In the genomic region with DNA sequence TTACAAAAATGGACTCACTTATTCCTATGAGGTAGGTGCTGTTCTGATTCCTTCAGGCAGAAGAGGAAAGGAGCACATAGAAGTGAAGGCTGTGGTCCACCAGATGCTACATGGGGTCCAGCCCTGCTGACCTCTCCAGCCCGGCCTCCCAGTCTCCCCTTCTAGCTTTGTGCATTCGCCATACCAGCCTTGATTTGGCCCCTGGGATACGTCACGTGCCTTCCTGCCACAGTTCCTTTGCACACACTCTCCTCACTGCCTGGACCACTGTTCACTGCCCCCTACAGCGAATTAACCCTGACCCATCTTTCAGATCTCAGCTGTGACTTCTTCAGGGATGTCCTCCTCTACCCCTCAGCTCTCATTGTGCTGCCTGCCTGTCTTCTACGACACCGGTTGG, we compare ENCODE assay signal across 2 cellular contexts.
A peak's percentile ranks its signal among the peaks of the same experiment; 100 is the strongest.
TF ChIP-seq lines count a peak whose summit lies in the region.

No MANE protein-coding gene starts in this region.

TF ChIP-seq in HEK293, 187 proteins besides CTCF, POLR2A, EP300 and RAD21:
- TF ChIP-seq ZNF692 (tag by site-specific recombination; IDR thresholded peaks at IDR 0.05), result no peak
- TF ChIP-seq ZNF623 (tag by site-specific recombination; IDR thresholded peaks at IDR 0.05), result peak; percentile 70

TF ChIP-seq in H1, 55 proteins besides CTCF, POLR2A, EP300 and RAD21 (continued from another document):
- TF ChIP-seq, protein P1, sequence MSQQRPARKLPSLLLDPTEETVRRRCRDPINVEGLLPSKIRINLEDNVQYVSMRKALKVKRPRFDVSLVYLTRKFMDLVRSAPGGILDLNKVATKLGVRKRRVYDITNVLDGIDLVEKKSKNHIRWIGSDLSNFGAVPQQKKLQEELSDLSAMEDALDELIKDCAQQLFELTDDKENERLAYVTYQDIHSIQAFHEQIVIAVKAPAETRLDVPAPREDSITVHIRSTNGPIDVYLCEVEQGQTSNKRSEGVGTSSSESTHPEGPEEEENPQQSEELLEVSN (IDR thresholded peaks at IDR 0.05), result no peak
- no peak for TF ChIP-seq SP4 (IDR thresholded peaks at IDR 0.05; ENCODE audit: low read length)
- TF ChIP-seq NRF1 (IDR thresholded peaks at IDR 0.05; ENCODE audit: low read depth, low read length), result no peak
- no peak for TF ChIP-seq RNF2 (IDR thresholded peaks at IDR 0.05; ENCODE audit: borderline replicate concordance, low read depth, low read length, missing control alignments, poor library complexity, severe bottlenecking)
- no peak for TF ChIP-seq RBBP5 (IDR thresholded peaks at IDR 0.05; ENCODE audit: borderline replicate concordance, low read depth, low read length)
- TF ChIP-seq HDAC6 (IDR thresholded peaks at IDR 0.05; ENCODE audit: low read depth, low read length), result no peak
- TF ChIP-seq MAX (IDR thresholded peaks at IDR 0.05), result no peak
- TF ChIP-seq TAF7 (optimal IDR thresholded peaks at IDR 0.05; ENCODE audit: borderline replicate concordance, low read depth, low read length), result no peak
- no peak for TF ChIP-seq JUN (IDR thresholded peaks at IDR 0.05; ENCODE audit: low read depth, low read length)
- TF ChIP-seq CBX5 (IDR thresholded peaks at IDR 0.05; ENCODE audit: low read depth, low read length), result no peak
- TF ChIP-seq BRCA1 (IDR thresholded peaks at IDR 0.05; ENCODE audit: low read depth, low read length), result no peak
- no peak for TF ChIP-seq ATF2 (IDR thresholded peaks at IDR 0.05; ENCODE audit: low read length)
